8 cellular contexts compared by ENCODE assay signal in the genomic region with DNA sequence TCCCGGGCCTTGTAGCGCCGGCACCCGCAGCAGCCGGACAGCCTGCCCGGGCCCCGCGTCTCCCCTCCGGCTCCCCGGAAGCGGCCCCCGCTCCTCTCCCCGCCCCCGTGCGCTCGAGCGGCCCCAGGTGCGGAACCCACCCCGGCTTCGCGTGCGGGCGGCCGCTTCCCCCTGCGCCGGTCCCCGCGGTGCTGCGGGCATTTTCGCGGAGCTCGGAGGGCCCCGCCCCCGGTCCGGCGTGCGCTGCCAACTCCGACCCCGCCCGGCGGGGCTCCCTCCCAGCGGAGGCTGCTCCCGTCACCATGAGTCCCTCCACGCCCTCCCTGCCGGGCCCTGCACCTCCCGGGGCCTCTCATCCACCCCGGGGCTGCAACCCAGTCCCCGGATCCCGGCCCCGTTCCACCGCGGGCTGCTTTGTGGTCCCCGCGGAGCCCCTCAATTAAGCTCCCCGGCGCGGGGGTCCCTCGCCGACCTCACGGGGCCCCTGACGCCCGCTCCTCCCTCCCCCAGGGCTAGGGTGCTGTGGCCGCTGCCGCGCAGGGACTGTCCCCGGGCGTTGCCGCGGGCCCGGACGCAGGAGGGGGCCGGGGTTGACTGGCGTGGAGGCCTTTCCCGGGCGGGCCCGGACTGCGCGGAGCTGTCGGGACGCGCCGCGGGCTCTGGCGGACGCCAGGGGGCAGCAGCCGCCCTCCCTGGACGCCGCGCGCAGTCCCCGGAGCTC.
A peak's percentile ranks its signal among the peaks of the same experiment; 100 is the strongest.
DNase-seq lines count a peak whose midpoint lies in the region; ATAC-seq and TF ChIP-seq lines count a peak whose summit lies in the region.

No MANE protein-coding gene starts in this region.

- peaks cover 18% of the 10 kb centered on the region for H3F3A ChIP-seq in GM23338 (replicated peaks; ENCODE audit: low read depth)

- no peak overlapping the region for H3K27ac Mint-ChIP-seq in GM23338

- TF ChIP-seq POLR2A in adrenal gland (IDR thresholded peaks at IDR 0.05), result peak in 1 of 2 donors; percentile 23

- H3K4me2 ChIP-seq in GM23338, result peak overlapping the region; percentile 80
- peak overlapping the region; percentile 97 for H3K4me2 ChIP-seq in hepatocyte
- peak overlapping the region; percentile 92 for H3K4me2 ChIP-seq in skeletal muscle satellite cell (ENCODE audit: low read length)

- H3K4me3 ChIP-seq in GM23338 (peak overlapping the region; percentile 67), adrenal gland (peak overlapping the region; percentile 38 to 83 (median 52)), hepatocyte (peak overlapping the region; percentile 87), skeletal muscle satellite cell (ENCODE audit: low read length) (peak overlapping the region; percentile 84)

- no peaks in the 10 kb centered on the region for H3K9me2 ChIP-seq in GM23338 (ENCODE audit: insufficient read depth)
- no peaks in the 10 kb centered on the region for H3K9me2 ChIP-seq in hepatocyte (replicated peaks; ENCODE audit: insufficient read depth)

- no peaks in the 10 kb centered on the region for H3K36me3 ChIP-seq in GM23338 (ENCODE audit: insufficient read depth)
- H3K36me3 ChIP-seq in adrenal gland (replicated peaks in 1 of 2), result no peaks in the 10 kb centered on the region
- no peaks in the 10 kb centered on the region for H3K36me3 ChIP-seq in hepatocyte (replicated peaks; ENCODE audit: insufficient read depth, low read depth)
- H3K36me3 ChIP-seq in skeletal muscle satellite cell (ENCODE audit: insufficient read depth, low read length), result peaks cover 19% of the 10 kb centered on the region

- ATAC-seq in GM23338, result peak; percentile 49

- H3K9me3 ChIP-seq in adrenal gland (replicated peaks in 1 of 3), result no peaks in the 10 kb centered on the region
- no peaks in the 10 kb centered on the region for H3K9me3 ChIP-seq in hepatocyte (ENCODE audit: low read depth)
- H3K9me3 ChIP-seq in skeletal muscle satellite cell (replicated peaks; ENCODE audit: low read length), result no peaks in the 10 kb centered on the region

- H3K36me3 Mint-ChIP-seq in GM23338 (ENCODE audit: low read depth), result no peaks in the 10 kb centered on the region; the same call in 2 of the 3 replicates

- 1% methylated on average over 23 to 91 of the region's 91 CpGs; no CpG with 5 or more reads in 1 of the 4 donors for WGBS in adrenal gland, 4 donors
- under 1% methylated on average over 44 of the region's 91 CpGs for WGBS in hepatocyte (ENCODE audit: low lambda C conversion rate, missing lambda C conversion rate)

- peak overlapping the region; percentile 79 for H3K4me3 Mint-ChIP-seq in GM23338

- TF ChIP-seq CTCF in GM23338 (conservative IDR thresholded peaks at IDR 0.05; ENCODE audit: low read depth in 2 of 2) (peak; percentile 43 to 68), LNCAP (IDR thresholded peaks at IDR 0.05) (peak; percentile 77), adrenal gland (IDR thresholded peaks at IDR 0.05) (peak in 5 of 6 experiments; percentile 19 to 93 (median 85)), hepatocyte (IDR thresholded peaks at IDR 0.05; ENCODE audit: poor library complexity) (peak; percentile 69)

- H3K27me3 ChIP-seq in GM23338 (ENCODE audit: insufficient read depth), result peaks cover 95% of the 10 kb centered on the region
- peaks cover 33% of the 10 kb centered on the region for H3K27me3 ChIP-seq in adrenal gland
- H3K27me3 ChIP-seq in hepatocyte, result peaks cover 33% of the 10 kb centered on the region
- no peaks in the 10 kb centered on the region for H3K27me3 ChIP-seq in skeletal muscle satellite cell (ENCODE audit: control insufficient read depth, insufficient read depth, low read length)

- peaks cover 30% of the 10 kb centered on the region for H3K4me1 ChIP-seq in GM23338 (ENCODE audit: insufficient read depth)
- H3K4me1 ChIP-seq in adrenal gland (replicated peaks in 1 of 2), result peaks cover 0 to 13% of the 10 kb centered on the region in 2 donors
- peaks cover 3% of the 10 kb centered on the region for H3K4me1 ChIP-seq in hepatocyte (ENCODE audit: insufficient read depth)
- H3K4me1 ChIP-seq in skeletal muscle satellite cell (ENCODE audit: control insufficient read depth, insufficient read depth, low read length), result peaks cover 4% of the 10 kb centered on the region

- H4K20me1 ChIP-seq in GM23338 (replicated peaks; ENCODE audit: insufficient read depth) (peaks cover 6% of the 10 kb centered on the region; the same call in 1 of the 2 replicates), hepatocyte (ENCODE audit: insufficient read depth, poor library complexity, severe bottlenecking) (peaks cover 3% of the 10 kb centered on the region)

- H3K9me3 Mint-ChIP-seq in GM23338, result peaks cover 3% of the 10 kb centered on the region; the same call in 1 of the 3 replicates

- peak overlapping the region; percentile 84 for H2AFZ ChIP-seq in GM23338
- H2AFZ ChIP-seq in hepatocyte, result peak overlapping the region; percentile 87

- intact Hi-C loops in adrenal gland (cut with DNase I), result loop anchor here (5.0 to 10.0 kb wide), 5 partner anchors 85 to 955 kb away; no protein-coding TSS in a partner anchor

- H3K9ac ChIP-seq in skeletal muscle satellite cell (ENCODE audit: low read depth, low read length), result peak overlapping the region; percentile 99

- H3K4me1 Mint-ChIP-seq in GM23338, result peaks cover 30% of the 10 kb centered on the region

- peaks cover 65% of the 10 kb centered on the region for H3K27me3 Mint-ChIP-seq in GM23338 (ENCODE audit: insufficient read depth, low read depth, poor library complexity)

- H3K79me2 ChIP-seq in GM23338 (replicated peaks; ENCODE audit: insufficient read depth), result no peaks in the 10 kb centered on the region
- H3K79me2 ChIP-seq in hepatocyte, result peaks cover 28% of the 10 kb centered on the region

- DNase-seq in GM04504 (ENCODE audit: low read depth), result peak; percentile 69
- DNase-seq in GM23338 (ENCODE audit: low spot score), result peak; percentile 50
- DNase-seq in T follicular helper cell (ENCODE audit: low read depth), result peak; percentile 56
- peak; percentile 65 to 81 (median 72) for DNase-seq in adrenal gland
- peak; percentile 94 for DNase-seq in hepatocyte (ENCODE audit: low spot score)
- no peak for DNase-seq in OCI-M2 (lab: John Stamatoyannopoulos, UW; ENCODE audit: unreplicated experiment)

- H3K27ac ChIP-seq in GM23338 (ENCODE audit: low read depth) (no peak overlapping the region), adrenal gland (peak overlapping the region; percentile 81 to 93 (median 93)), hepatocyte (peak overlapping the region; percentile 99)

TF ChIP-seq in GM23338, 12 proteins besides CTCF, POLR2A, EP300 and RAD21 (continues in another document):
- TF ChIP-seq NANOG (IDR thresholded peaks at IDR 0.05; ENCODE audit: borderline replicate concordance) (no peak), JUNB (IDR thresholded peaks at IDR 0.05; ENCODE audit: unreplicated experiment) (no peak), ZNF331 (CRISPR knock-in tag; IDR thresholded peaks at IDR 0.05; ENCODE audit: low read depth) (no peak), EZH2 (IDR thresholded peaks at IDR 0.05; ENCODE audit: low read depth, unreplicated experiment) (no peak)
- TF ChIP-seq, protein P1, sequence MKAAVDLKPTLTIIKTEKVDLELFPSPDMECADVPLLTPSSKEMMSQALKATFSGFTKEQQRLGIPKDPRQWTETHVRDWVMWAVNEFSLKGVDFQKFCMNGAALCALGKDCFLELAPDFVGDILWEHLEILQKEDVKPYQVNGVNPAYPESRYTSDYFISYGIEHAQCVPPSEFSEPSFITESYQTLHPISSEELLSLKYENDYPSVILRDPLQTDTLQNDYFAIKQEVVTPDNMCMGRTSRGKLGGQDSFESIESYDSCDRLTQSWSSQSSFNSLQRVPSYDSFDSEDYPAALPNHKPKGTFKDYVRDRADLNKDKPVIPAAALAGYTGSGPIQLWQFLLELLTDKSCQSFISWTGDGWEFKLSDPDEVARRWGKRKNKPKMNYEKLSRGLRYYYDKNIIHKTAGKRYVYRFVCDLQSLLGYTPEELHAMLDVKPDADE (IDR thresholded peaks at IDR 0.05), result no peak
